In genomic region chr14:64638625-64639024, GRCh38 we compare ENCODE assay signal across 20 cellular contexts.
DNase-seq lines count a peak whose midpoint lies in the region; ATAC-seq, FAIRE-seq and TF ChIP-seq lines count a peak whose summit lies in the region.
"Had no signal": no experiment of that assay in that cellular context is flagged by ENCODE, and none has a peak within 500 bp of the region (broad histone marks: within the 10 kb centered on the region; RNA-seq: fewer than 3 reads in every experiment).

No MANE protein-coding gene starts in this region.

- TF ChIP-seq CTCF in endodermal cell (conservative IDR thresholded peaks at IDR 0.05) (no peak), mesothelial cell of epicardium (IDR thresholded peaks at IDR 0.05; ENCODE audit: unreplicated experiment) (no peak), type B pancreatic cell (conservative IDR thresholded peaks at IDR 0.05) (no peak), right atrium auricular region (IDR thresholded peaks at IDR 0.05) (no peak)

- peaks cover 7% of the 10 kb centered on the region for H3K4me1 Mint-ChIP-seq in endodermal cell
- peaks cover 53% of the 10 kb centered on the region for H3K4me1 Mint-ChIP-seq in mesothelial cell of epicardium
- H3K4me1 Mint-ChIP-seq in type B pancreatic cell (ENCODE audit: unreplicated experiment): peaks cover 29% of the 10 kb centered on the region

- H3K9me3 Mint-ChIP-seq in endodermal cell (peaks cover 5% of the 10 kb centered on the region), mesothelial cell of epicardium (peaks cover 8% of the 10 kb centered on the region), type B pancreatic cell (no peaks in the 10 kb centered on the region)

- peaks cover 3% of the 10 kb centered on the region for H3K9me3 ChIP-seq in endodermal cell (ENCODE audit: control insufficient read depth, low read length)
- no peaks in the 10 kb centered on the region for H3K9me3 ChIP-seq in right atrium auricular region
- H3K9me3 ChIP-seq: BLaER1, SJSA1 had no signal

- H3K27me3 Mint-ChIP-seq in endodermal cell (ENCODE audit: insufficient read depth) (no peaks in the 10 kb centered on the region), mesothelial cell of epicardium (ENCODE audit: low read depth) (no peaks in the 10 kb centered on the region), type B pancreatic cell (no peaks in the 10 kb centered on the region)
- H3K27me3 Mint-ChIP-seq: IgD-negative memory B cell had no signal

- ATAC-seq in HG02973 (IDR thresholded peaks at IDR 0.05; ENCODE audit: unreplicated experiment): no peak
- ATAC-seq: Panc1 had no signal

- H3K9ac ChIP-seq in endodermal cell (ENCODE audit: extremely low read depth, low read length, poor library complexity, severe bottlenecking): no peak overlapping the region
- H3K9ac ChIP-seq: BLaER1 had no signal

- H3K27me3 ChIP-seq in endodermal cell (ENCODE audit: control insufficient read depth, insufficient read depth, low read length, poor library complexity, severe bottlenecking) (no peaks in the 10 kb centered on the region), right atrium auricular region (no peaks in the 10 kb centered on the region)
- H3K27me3 ChIP-seq: BLaER1, SJSA1 had no signal

- H3K27ac ChIP-seq in endodermal cell (ENCODE audit: low read depth, low read length) (no peak overlapping the region), right atrium auricular region (no peak overlapping the region)
- H3K27ac ChIP-seq: BLaER1, SJSA1 had no signal

- no peak for DNase-seq in HTR-8/SVneo (ENCODE audit: insufficient read length, low spot score)
- peak; percentile 7 for DNase-seq in endodermal cell
- DNase-seq in mesothelial cell of epicardium (ENCODE audit: low spot score in 2 of 2, unreplicated experiment in 2 of 2): no peak
- no peak for DNase-seq in type B pancreatic cell (ENCODE audit: extremely low spot score, unreplicated experiment)
- DNase-seq in DMS53 treated with DMSO at 0.1 percent for 48 hours (lab: John Stamatoyannopoulos, UW; ENCODE audit: unreplicated experiment): no peak
- DNase-seq in right atrium auricular region (ENCODE audit: low spot score): no peak
- DNase-seq: ACHN; CD4-positive, alpha-beta memory T cell; H7; NCI-H1105; NCI-H146; NCI-H2029; NCI-H2227 treated with DMSO at 0.1 percent for 48 hours; NCI-H510A had no signal

- WGBS in endodermal cell (ENCODE audit: insufficient coverage in 1 of 2, insufficient read length in 1 of 2), 2 experiments: 100% methylated on average over 1 of the region's 2 CpGs; no CpG with 5 or more reads in 1 of the 2 experiments

- H3K36me3 Mint-ChIP-seq in endodermal cell (ENCODE audit: low read depth) (no peaks in the 10 kb centered on the region), mesothelial cell of epicardium (peaks cover under 1% of the 10 kb centered on the region), type B pancreatic cell (no peaks in the 10 kb centered on the region)
- H3K36me3 Mint-ChIP-seq: CD4-positive, alpha-beta memory T cell; IgD-negative memory B cell had no signal

- no peak overlapping the region for H3K4me3 Mint-ChIP-seq in endodermal cell
- no peak overlapping the region for H3K4me3 Mint-ChIP-seq in mesothelial cell of epicardium
- no peak overlapping the region for H3K4me3 Mint-ChIP-seq in type B pancreatic cell
- H3K4me3 Mint-ChIP-seq: CD4-positive, alpha-beta memory T cell; IgD-negative memory B cell had no signal

- H3K4me1 ChIP-seq in endodermal cell (ENCODE audit: control insufficient read depth, insufficient read depth, low read length): no peaks in the 10 kb centered on the region
- no peaks in the 10 kb centered on the region for H3K4me1 ChIP-seq in right atrium auricular region

- H3K36me3 ChIP-seq in endodermal cell (ENCODE audit: control insufficient read depth, insufficient read depth, low read length): no peaks in the 10 kb centered on the region
- no peaks in the 10 kb centered on the region for H3K36me3 ChIP-seq in right atrium auricular region
- H3K36me3 ChIP-seq: BLaER1, SJSA1 had no signal

- FAIRE-seq in HTR-8/SVneo (lab: Jason Lieb, UNC): peak; percentile 95
- FAIRE-seq: GM12891 had no signal

- no peak overlapping the region for H3K4me3 ChIP-seq in endodermal cell (ENCODE audit: low read length)
- no peak overlapping the region for H3K4me3 ChIP-seq in right atrium auricular region
- H3K4me3 ChIP-seq: BLaER1, SJSA1 had no signal

- H3K27ac Mint-ChIP-seq in endodermal cell (no peak overlapping the region), mesothelial cell of epicardium (peak overlapping the region; percentile 97), type B pancreatic cell (peak overlapping the region; percentile 74)
- H3K27ac Mint-ChIP-seq: CD4-positive, alpha-beta memory T cell had no signal
